In the genomic region with DNA sequence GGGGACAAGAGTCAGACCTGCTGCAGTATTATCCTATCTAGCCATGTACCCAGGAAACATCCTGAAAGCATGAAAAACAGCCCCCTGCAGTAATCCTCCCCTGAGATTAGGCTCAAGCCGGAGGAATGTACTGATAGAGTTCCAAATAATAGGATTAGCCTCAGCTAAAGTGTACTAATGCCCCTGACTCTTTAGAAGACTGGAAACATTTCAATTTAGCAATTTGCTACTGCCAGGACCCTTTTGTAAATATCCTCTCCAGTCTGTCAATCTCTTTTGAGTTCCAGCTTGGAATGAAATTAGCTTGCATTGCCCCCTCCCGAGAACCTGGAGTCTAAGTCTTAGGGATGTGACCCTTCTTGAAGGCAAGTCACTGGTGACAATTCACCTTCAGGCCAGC, we compare ENCODE assay signal across 19 cellular contexts.
"Had no signal": no experiment of that assay in that cellular context is flagged by ENCODE, and none has a peak within 500 bp of the region (broad histone marks: within the 10 kb centered on the region; RNA-seq: fewer than 3 reads in every experiment).

No MANE protein-coding gene starts in this region.

- ATAC-seq: effector memory CD8-positive, alpha-beta T cell; foreskin keratinocyte; natural killer cell treated with Interleukin-12 subunit alpha and Interleukin-12 subunit beta and Interleukin-15 and Interleukin-18, amount 100 ng/mL, for 72 hours; psoas muscle; sciatic nerve had no signal

- H3K9me3 ChIP-seq: psoas muscle, stomach, thoracic aorta, transverse colon had no signal

- H3K4me1 ChIP-seq: foreskin keratinocyte, psoas muscle, stomach, transverse colon had no signal

- H3K27ac ChIP-seq: dorsolateral prefrontal cortex, foreskin keratinocyte, psoas muscle, stomach, thoracic aorta, transverse colon had no signal

- H3K4me3 Mint-ChIP-seq: central memory CD8-positive, alpha-beta T cell; effector memory CD8-positive, alpha-beta T cell; natural killer cell treated with Interleukin-12 subunit alpha and Interleukin-12 subunit beta and Interleukin-15 and Interleukin-18, amount 100 ng/mL, for 72 hours had no signal

- H3K4me1 Mint-ChIP-seq: central memory CD8-positive, alpha-beta T cell had no signal

- H3K36me3 ChIP-seq: stomach, thoracic aorta, transverse colon had no signal

- H3K4me3 ChIP-seq: dorsolateral prefrontal cortex, psoas muscle, stomach, thoracic aorta, transverse colon had no signal

- H3K27ac Mint-ChIP-seq: effector memory CD8-positive, alpha-beta T cell; natural killer cell treated with Interleukin-12 subunit alpha and Interleukin-12 subunit beta and Interleukin-15 and Interleukin-18, amount 100 ng/mL, for 72 hours had no signal

- FAIRE-seq: kidney had no signal

- H3K36me3 Mint-ChIP-seq: natural killer cell treated with Interleukin-12 subunit alpha and Interleukin-12 subunit beta and Interleukin-15 and Interleukin-18, amount 100 ng/mL, for 72 hours had no signal

- DNase-seq: cortex of kidney; dorsolateral prefrontal cortex; effector memory CD8-positive, alpha-beta T cell; foreskin keratinocyte; kidney; mammary epithelial cell; midbrain; psoas muscle; retina; stimulated activated CD4-positive, alpha-beta T cell treated with anti-CD3 and anti-CD28 coated beads, Interleukin-2, amount 100 ng/mL, for 24 hours; stimulated activated CD4-positive, alpha-beta T cell treated with anti-CD3 and anti-CD28 coated beads, Interleukin-4, amount 100 ng/mL, for 4 hours; stimulated activated naive CD4-positive, alpha-beta T cell; stomach; substantia nigra; transverse colon had no signal
